ENCODE assay signal across 10 cellular contexts in the genomic region with DNA sequence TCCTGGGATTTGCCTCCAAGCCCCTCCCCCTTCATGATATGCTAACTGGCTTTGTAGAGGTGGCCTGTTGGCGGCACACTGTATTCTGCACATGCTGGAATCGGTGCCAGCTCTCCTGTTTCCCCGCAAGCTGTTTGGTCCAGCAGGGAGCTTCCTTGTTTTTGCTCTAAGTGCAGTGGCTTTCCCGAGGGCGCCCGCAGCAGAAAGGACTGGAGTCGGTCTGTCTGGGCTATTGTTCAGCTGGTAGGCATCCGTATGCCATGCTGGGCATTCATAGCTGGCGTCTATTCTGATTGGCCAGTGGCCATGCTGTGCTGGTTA.
A peak's percentile ranks its signal among the peaks of the same experiment; 100 is the strongest.
DNase-seq lines count a peak whose midpoint lies in the region; ATAC-seq, FAIRE-seq and TF ChIP-seq lines count a peak whose summit lies in the region.
"Had no signal": no experiment of that assay in that cellular context is flagged by ENCODE, and none has a peak within 500 bp of the region (broad histone marks: within the 10 kb centered on the region; RNA-seq: fewer than 3 reads in every experiment).

No MANE protein-coding gene starts in this region.

- no peak overlapping the region for H3K4me3 ChIP-seq in astrocyte (ENCODE audit: insufficient read depth, low read depth, low read length)

- H2AFZ ChIP-seq in astrocyte (ENCODE audit: low read depth, low read length), result peak overlapping the region; percentile 12

- no peak overlapping the region for H3K27ac ChIP-seq in astrocyte (ENCODE audit: low read depth, low read length)

- H3K4me3 Mint-ChIP-seq in astrocyte (ENCODE audit: unreplicated experiment) (no peak overlapping the region), nephron progenitor cell (no peak overlapping the region)
- H3K4me3 Mint-ChIP-seq: activated naive CD8-positive, alpha-beta T cell treated with anti-CD3 and anti-CD28 coated beads, Interleukin-2, amount 10 ng/mL, durations not matched to agents 7 days and 5 days; effector memory CD8-positive, alpha-beta T cell had no signal

- H3K9ac ChIP-seq in astrocyte (ENCODE audit: low read length), result no peak overlapping the region

- no peaks in the 10 kb centered on the region for H3K27me3 ChIP-seq in astrocyte (ENCODE audit: insufficient read depth, low read length)

- H3K27ac Mint-ChIP-seq in astrocyte (ENCODE audit: unreplicated experiment) (no peak overlapping the region), nephron progenitor cell (peak overlapping the region; percentile 32)
- H3K27ac Mint-ChIP-seq: effector memory CD8-positive, alpha-beta T cell had no signal

- H3K4me1 Mint-ChIP-seq in astrocyte (ENCODE audit: low read depth, unreplicated experiment) (peaks cover 8% of the 10 kb centered on the region), nephron progenitor cell (peaks cover 47% of the 10 kb centered on the region)

- peaks cover 4% of the 10 kb centered on the region for H3K4me1 ChIP-seq in astrocyte (ENCODE audit: insufficient read depth, low read length)

- no peak for FAIRE-seq in astrocyte (lab: Jason Lieb, UNC)

- DNase-seq in DMS53 treated with DMSO at 0.1 percent for 48 hours (lab: John Stamatoyannopoulos, UW; ENCODE audit: unreplicated experiment) (peak; percentile 96), NCI-H2029 treated with DMSO at 0.1 percent for 48 hours (lab: John Stamatoyannopoulos, UW) (peak; percentile 96), astrocyte (ENCODE audit: low read depth) (no peak), nephron progenitor cell (no peak), hepatic stellate cell (ENCODE audit: low spot score) (no peak), KBM-7 (no peak), activated T-cell treated with anti-CD3 and anti-CD28 coated beads for 4 hours (no peak)
- DNase-seq: activated naive CD8-positive, alpha-beta T cell treated with anti-CD3 and anti-CD28 coated beads, Interleukin-2, amount 10 ng/mL, durations not matched to agents 7 days and 5 days; effector memory CD8-positive, alpha-beta T cell had no signal

- in situ Hi-C loops in KBM-7 (cut with MboI; ENCODE audit: low pct_unique_long_range_greater_than_20kb, low sequenced_read_pairs), result no loop called here

- H3K9me3 Mint-ChIP-seq in astrocyte (ENCODE audit: unreplicated experiment), result peaks cover 7% of the 10 kb centered on the region
- no peaks in the 10 kb centered on the region for H3K9me3 Mint-ChIP-seq in nephron progenitor cell
- H3K9me3 Mint-ChIP-seq: activated naive CD8-positive, alpha-beta T cell treated with anti-CD3 and anti-CD28 coated beads, Interleukin-2, amount 10 ng/mL, durations not matched to agents 7 days and 5 days; effector memory CD8-positive, alpha-beta T cell had no signal

- no peak for ATAC-seq in GM18907 (IDR thresholded peaks at IDR 0.05; ENCODE audit: unreplicated experiment)
- ATAC-seq: effector memory CD8-positive, alpha-beta T cell had no signal

- H3K27me3 Mint-ChIP-seq in astrocyte (ENCODE audit: low read depth, unreplicated experiment) (no peaks in the 10 kb centered on the region), nephron progenitor cell (ENCODE audit: low read depth, poor library complexity) (peaks cover 5% of the 10 kb centered on the region)
- H3K27me3 Mint-ChIP-seq: activated naive CD8-positive, alpha-beta T cell treated with anti-CD3 and anti-CD28 coated beads, Interleukin-2, amount 10 ng/mL, durations not matched to agents 7 days and 5 days had no signal

- peaks cover 3% of the 10 kb centered on the region for H3K9me3 ChIP-seq in astrocyte (ENCODE audit: insufficient read depth, low read depth, low read length)

- H3K79me2 ChIP-seq in astrocyte (ENCODE audit: insufficient read depth, low read length), result no peaks in the 10 kb centered on the region

- H4K20me1 ChIP-seq in astrocyte (ENCODE audit: insufficient read depth, low read length), result no peaks in the 10 kb centered on the region

- no peak overlapping the region for H3K4me2 ChIP-seq in astrocyte (ENCODE audit: low read length)

- TF ChIP-seq CTCF in astrocyte (IDR thresholded peaks at IDR 0.05; ENCODE audit: insufficient read depth, low read depth, low read length), result no peak
- no peak for TF ChIP-seq CTCF in nephron progenitor cell (IDR thresholded peaks at IDR 0.05)

- H3K36me3 Mint-ChIP-seq in astrocyte (ENCODE audit: low read depth, unreplicated experiment) (no peaks in the 10 kb centered on the region), nephron progenitor cell (ENCODE audit: low read depth) (peaks cover 5% of the 10 kb centered on the region)
- H3K36me3 Mint-ChIP-seq: activated naive CD8-positive, alpha-beta T cell treated with anti-CD3 and anti-CD28 coated beads, Interleukin-2, amount 10 ng/mL, durations not matched to agents 7 days and 5 days had no signal

- H3K36me3 ChIP-seq in astrocyte (ENCODE audit: insufficient read depth, low read length), result no peaks in the 10 kb centered on the region

Comparison
In these comparisons a context has a peak if more than half of its experiments do, and no peak if none do; other contexts are left out.
1. DNase-seq: peak in DMS53 treated with DMSO at 0.1 percent for 48 hours (single experiment) and NCI-H2029 treated with DMSO at 0.1 percent for 48 hours (single experiment); none in astrocyte (single experiment), nephron progenitor cell (single experiment), hepatic stellate cell (single experiment), KBM-7 (single experiment) and activated T-cell treated with anti-CD3 and anti-CD28 coated beads for 4 hours (single experiment).